Comparison of ENCODE assay signal across 8 cellular contexts in genomic region chr1:144533480-144533879, GRCh38. TPM values are rescaled to one million over a fixed set of nuclear protein-coding genes. Genes with fewer than 3 reads are reported as not detected.
"Had no signal": no experiment of that assay in that cellular context is flagged by ENCODE, and none has a peak within 500 bp of the region (broad histone marks: within the 10 kb centered on the region; RNA-seq: fewer than 3 reads in every experiment).

No MANE protein-coding gene starts in this region.

RNA-seq across cellular contexts. Expression of gene PPIAL4F, which starts 59.2 kb away (rescaled TPM):
- total RNA-seq: ascending aorta, body of pancreas, bronchial epithelial cell, chondrocyte, MCF 10A, PC-3, SJSA1 had no signal
- polyA plus RNA-seq: IgD-negative memory B cell had no signal
